ENCODE assay signal across 8 cellular contexts in genomic region chr15:76840830-76841460, GRCh38.
DNase-seq lines count a peak whose midpoint lies in the region; ATAC-seq and TF ChIP-seq lines count a peak whose summit lies in the region.

No MANE protein-coding gene starts in this region.

- no peak overlapping the region for H2BK15ac ChIP-seq in H9 (ENCODE audit: low read depth, low read length)

- intact Hi-C loops in CD4-positive, alpha-beta T cell (cut with DNase I, micrococcal nuclease), result loop anchor here in 1 of 2 experiments (2.0 kb wide), 1 partner anchor 650 kb away; no protein-coding TSS in a partner anchor
- intact Hi-C loops in tibial artery (cut with DNase I; ENCODE audit: low total_unique reads), result no loop called here
- intact Hi-C loops in activated CD4-positive, alpha-beta T cell treated with anti-CD3 and anti-CD28 coated beads for 36 hours (cut with DNase I, micrococcal nuclease), result loop anchor here in 1 of 2 experiments (1.0 to 2.0 kb wide), 2 partner anchors 198 to 651 kb away; no protein-coding TSS in a partner anchor

- no peak overlapping the region for H3K27ac ChIP-seq in CD4-positive, alpha-beta T cell (ENCODE audit: low read depth, low read length)
- H3K27ac ChIP-seq in H9 (ENCODE audit: insufficient read length, low read depth, low read length) (no peak overlapping the region), RWPE1 (no peak overlapping the region), tibial artery (no peak overlapping the region)

- H2AK5ac ChIP-seq in H9 (ENCODE audit: insufficient read length, low read length), result no peak overlapping the region

- H3K9me3 ChIP-seq in CD4-positive, alpha-beta T cell (ENCODE audit: control insufficient read depth, low read length), result no peaks in the 10 kb centered on the region
- H3K9me3 ChIP-seq in H9 (ENCODE audit: control insufficient read depth, low read depth, low read length) (no peaks in the 10 kb centered on the region), tibial artery (no peaks in the 10 kb centered on the region), MG63 (peaks cover 3% of the 10 kb centered on the region; the same call in 1 of the 2 replicates)

- peaks cover 33% of the 10 kb centered on the region for H3K4me1 Mint-ChIP-seq in CD4-positive, alpha-beta T cell (ENCODE audit: low read depth)
- H3K4me1 Mint-ChIP-seq in H9, result peaks cover 4 to 7% of the 10 kb centered on the region in 2 experiments
- H3K4me1 Mint-ChIP-seq in activated CD4-positive, alpha-beta T cell treated with anti-CD3 and anti-CD28 coated beads for 36 hours, result peaks cover 28% of the 10 kb centered on the region

- H3K9me3 Mint-ChIP-seq in CD4-positive, alpha-beta T cell, result peaks cover 3% of the 10 kb centered on the region
- no peaks in the 10 kb centered on the region for H3K9me3 Mint-ChIP-seq in H9
- H3K9me3 Mint-ChIP-seq in activated CD4-positive, alpha-beta T cell treated with anti-CD3 and anti-CD28 coated beads for 36 hours (ENCODE audit: low read depth), result peaks cover 12% of the 10 kb centered on the region

- ATAC-seq in CD4-positive, alpha-beta T cell (ENCODE audit: poor library complexity), result no peak
- no peak for ATAC-seq in activated CD4-positive, alpha-beta T cell treated with anti-CD3 and anti-CD28 coated beads for 36 hours

- no peak overlapping the region for H4K91ac ChIP-seq in H9 (ENCODE audit: insufficient read length, low read depth, low read length)

- H3K27me3 Mint-ChIP-seq in CD4-positive, alpha-beta T cell, result no peaks in the 10 kb centered on the region
- H3K27me3 Mint-ChIP-seq in H9 (ENCODE audit: low read depth), result no peaks in the 10 kb centered on the region
- no peaks in the 10 kb centered on the region for H3K27me3 Mint-ChIP-seq in activated CD4-positive, alpha-beta T cell treated with anti-CD3 and anti-CD28 coated beads for 36 hours

- no CpG with 5 or more reads among the region's 5 CpGs for WGBS in H9 (ENCODE audit: extremely low coverage, insufficient read length, low lambda C conversion rate)

- H3K27ac Mint-ChIP-seq in CD4-positive, alpha-beta T cell, result no peak overlapping the region
- H3K27ac Mint-ChIP-seq in H9, result no peak overlapping the region
- H3K27ac Mint-ChIP-seq in activated CD4-positive, alpha-beta T cell treated with anti-CD3 and anti-CD28 coated beads for 36 hours, result no peak overlapping the region

- no peak for DNase-seq in CD4-positive, alpha-beta T cell
- DNase-seq in H9, result no peak
- peak; percentile 26 for DNase-seq in RWPE1 (ENCODE audit: low spot score)
- DNase-seq in globus pallidus (ENCODE audit: low spot score), result peak; percentile 14
- DNase-seq in tibial artery, result no peak
- DNase-seq in NCI-H774 (lab: John Stamatoyannopoulos, UW), result no peak
- DNase-seq in activated CD4-positive, alpha-beta T cell treated with anti-CD3 and anti-CD28 coated beads for 36 hours, result no peak
- no peak for DNase-seq in MG63

- H2AFZ ChIP-seq in H9 (ENCODE audit: low read length), result no peak overlapping the region

- CTCF ChIA-PET in CD4-positive, alpha-beta T cell (lab: Charles Lee), result no interaction called here
- CTCF ChIA-PET in RWPE1 (lab: Yijun Ruan, JAX), result interaction anchor here (0.6 to 0.9 kb wide), 5 partner anchors 12 to 451 kb away, joined by 3 to 9 read pairs (median 4); no protein-coding TSS in a partner anchor
- CTCF ChIA-PET in activated CD4-positive, alpha-beta T cell treated with anti-CD3 and anti-CD28 coated beads for 36 hours (lab: Charles Lee), result interaction anchor here (0.6 kb wide), 2 partner anchors 85 to 267 kb away, joined by 3 to 5 read pairs; no protein-coding TSS in a partner anchor

- H2BK120ac ChIP-seq in H9 (ENCODE audit: low read depth, low read length, poor library complexity, severe bottlenecking), result no peak overlapping the region

- H3K4me3 Mint-ChIP-seq in CD4-positive, alpha-beta T cell, result no peak overlapping the region
- H3K4me3 Mint-ChIP-seq in H9, result no peak overlapping the region
- H3K4me3 Mint-ChIP-seq in activated CD4-positive, alpha-beta T cell treated with anti-CD3 and anti-CD28 coated beads for 36 hours, result no peak overlapping the region

- H3K14ac ChIP-seq in H9 (ENCODE audit: insufficient read depth, low read length), result no peak overlapping the region

- no peaks in the 10 kb centered on the region for H3K79me2 ChIP-seq in H9 (ENCODE audit: insufficient read depth, low read length)

- no peak overlapping the region for H3K18ac ChIP-seq in H9 (ENCODE audit: insufficient read length, low read depth, low read length)

- no peak overlapping the region for H2BK12ac ChIP-seq in H9 (ENCODE audit: insufficient read length, low read depth, low read length)

- no peak overlapping the region for H3T11ph ChIP-seq in H9 (ENCODE audit: low read length)

- peak; percentile 56 for TF ChIP-seq CTCF in CD4-positive, alpha-beta T cell (IDR thresholded peaks at IDR 0.05)
- peak; percentile 65 for TF ChIP-seq CTCF in H9 (conservative IDR thresholded peaks at IDR 0.05)
- TF ChIP-seq CTCF in RWPE1 (conservative IDR thresholded peaks at IDR 0.05; ENCODE audit: low read depth), result peak; percentile 84
- TF ChIP-seq CTCF in tibial artery (IDR thresholded peaks at IDR 0.05), result peak; percentile 34 to 40

- no peaks in the 10 kb centered on the region for H4K20me1 ChIP-seq in H9 (ENCODE audit: control insufficient read depth, insufficient read depth, insufficient read length)

- no peak overlapping the region for H4K8ac ChIP-seq in H9 (replicated peaks; ENCODE audit: insufficient read length, low read depth, low read length)

- H3K56ac ChIP-seq in H9 (ENCODE audit: insufficient read length, low read depth, low read length), result no peak overlapping the region

- H3K27me3 ChIP-seq in CD4-positive, alpha-beta T cell (ENCODE audit: control insufficient read depth, insufficient read depth, low read length), result no peaks in the 10 kb centered on the region
- no peaks in the 10 kb centered on the region for H3K27me3 ChIP-seq in H9 (ENCODE audit: insufficient read depth, low read length)
- H3K27me3 ChIP-seq in tibial artery, result no peaks in the 10 kb centered on the region
- H3K27me3 ChIP-seq in MG63, result no peaks in the 10 kb centered on the region

- H2BK5ac ChIP-seq in H9 (ENCODE audit: insufficient read length, low read length), result no peak overlapping the region

- peaks cover 66% of the 10 kb centered on the region for H3K36me3 Mint-ChIP-seq in CD4-positive, alpha-beta T cell (ENCODE audit: low read depth)
- H3K36me3 Mint-ChIP-seq in H9 (ENCODE audit: insufficient read depth in 1 of 3, low read depth in 3 of 3), result peaks cover 0 to 2% (median 0%) of the 10 kb centered on the region in 3 experiments; a peak in 1 of 7 replicates
- peaks cover 36% of the 10 kb centered on the region for H3K36me3 Mint-ChIP-seq in activated CD4-positive, alpha-beta T cell treated with anti-CD3 and anti-CD28 coated beads for 36 hours (ENCODE audit: low read depth)

- H3K23ac ChIP-seq in H9 (ENCODE audit: insufficient read length, low read depth, low read length), result no peak overlapping the region

- H3K9ac ChIP-seq in H9 (ENCODE audit: extremely low read depth, insufficient read length, low read length), result no peak overlapping the region

- H3K36me3 ChIP-seq in tibial artery (no peaks in the 10 kb centered on the region), MG63 (no peaks in the 10 kb centered on the region)

- H3K4me3 ChIP-seq in tibial artery (no peak overlapping the region), MG63 (no peak overlapping the region)

- H3K4me1 ChIP-seq in H9 (ENCODE audit: insufficient read depth, low read length), result no peaks in the 10 kb centered on the region
- peaks cover 0 to 6% (median 0%) of the 10 kb centered on the region in 4 donors for H3K4me1 ChIP-seq in tibial artery

- H3K23me2 ChIP-seq in H9 (ENCODE audit: insufficient read length, low read depth, low read length, poor library complexity, severe bottlenecking), result no peaks in the 10 kb centered on the region

- H3K4me2 ChIP-seq in H9 (ENCODE audit: insufficient read depth, insufficient read length, low read length), result no peak overlapping the region

- POLR2A ChIA-PET in CD4-positive, alpha-beta T cell (lab: Charles Lee), result interaction anchor here (0.7 kb wide), 1 partner anchor 11 kb away, joined by 4 read pairs; no protein-coding TSS in a partner anchor
- POLR2A ChIA-PET in RWPE1 (lab: Yijun Ruan, JAX; ENCODE audit: low non-redundant PET), result no interaction called here
- POLR2A ChIA-PET in activated CD4-positive, alpha-beta T cell treated with anti-CD3 and anti-CD28 coated beads for 36 hours (lab: Charles Lee), result interaction anchor here (0.6 kb wide), 1 partner anchor 13 kb away, joined by 8 read pairs; no protein-coding TSS in a partner anchor

- H4K5ac ChIP-seq in H9 (ENCODE audit: insufficient read length, low read depth, low read length), result no peak overlapping the region

- no peak overlapping the region for H2BK20ac ChIP-seq in H9 (ENCODE audit: low read depth, low read length, poor library complexity, severe bottlenecking)

- no peaks in the 10 kb centered on the region for H3K79me1 ChIP-seq in H9 (ENCODE audit: insufficient read depth, low read depth, low read length, poor library complexity, severe bottlenecking)

- H3K4ac ChIP-seq in H9 (ENCODE audit: low read depth, low read length), result no peak overlapping the region

Comparison
In these comparisons a context has a peak if more than half of its experiments do, and no peak if none do; other contexts are left out.
1. DNase-seq: peak in RWPE1 (single experiment) and globus pallidus (single experiment); none in CD4-positive, alpha-beta T cell (0 of 10), H9 (single experiment), tibial artery (0 of 2), NCI-H774 (single experiment), activated CD4-positive, alpha-beta T cell treated with anti-CD3 and anti-CD28 coated beads for 36 hours (single experiment) and MG63 (single experiment).
2. Peak in every context shown above with its lines, with median percentiles within 50 percentile points of each other: CTCF ChIP-seq.